ENCODE assay signal across 1 cellular context in genomic region chrX:153764786-153765137, GRCh38.
TF ChIP-seq lines count a peak whose summit lies in the region.

No MANE protein-coding gene starts in this region.

TF ChIP-seq in SK-N-SH, 30 proteins besides CTCF, POLR2A, EP300 and RAD21 (continued from another document):
- TF ChIP-seq CHD2 (IDR thresholded peaks at IDR 0.05; ENCODE audit: low read length, partially characterized antibody) (no peak), FOSL2 (IDR thresholded peaks at IDR 0.05; ENCODE audit: borderline replicate concordance, low read depth) (no peak), NRF1 (IDR thresholded peaks at IDR 0.05; ENCODE audit: low read depth, low read length) (no peak), JUND (IDR thresholded peaks at IDR 0.05) (no peak), IRF3 (IDR thresholded peaks at IDR 0.05; ENCODE audit: low read depth, low read length) (no peak), ELF1 (IDR thresholded peaks at IDR 0.05) (no peak), TEAD4 (IDR thresholded peaks at IDR 0.05; ENCODE audit: borderline replicate concordance, insufficient read depth) (no peak), USF2 (IDR thresholded peaks at IDR 0.05; ENCODE audit: borderline replicate concordance, low read depth, low read length) (no peak), NFIC (IDR thresholded peaks at IDR 0.05; ENCODE audit: borderline replicate concordance) (no peak), GATA2 (CRISPR knock-in tag; IDR thresholded peaks at IDR 0.05) (no peak)
